1 cellular context compared by ENCODE assay signal in the genomic region with DNA sequence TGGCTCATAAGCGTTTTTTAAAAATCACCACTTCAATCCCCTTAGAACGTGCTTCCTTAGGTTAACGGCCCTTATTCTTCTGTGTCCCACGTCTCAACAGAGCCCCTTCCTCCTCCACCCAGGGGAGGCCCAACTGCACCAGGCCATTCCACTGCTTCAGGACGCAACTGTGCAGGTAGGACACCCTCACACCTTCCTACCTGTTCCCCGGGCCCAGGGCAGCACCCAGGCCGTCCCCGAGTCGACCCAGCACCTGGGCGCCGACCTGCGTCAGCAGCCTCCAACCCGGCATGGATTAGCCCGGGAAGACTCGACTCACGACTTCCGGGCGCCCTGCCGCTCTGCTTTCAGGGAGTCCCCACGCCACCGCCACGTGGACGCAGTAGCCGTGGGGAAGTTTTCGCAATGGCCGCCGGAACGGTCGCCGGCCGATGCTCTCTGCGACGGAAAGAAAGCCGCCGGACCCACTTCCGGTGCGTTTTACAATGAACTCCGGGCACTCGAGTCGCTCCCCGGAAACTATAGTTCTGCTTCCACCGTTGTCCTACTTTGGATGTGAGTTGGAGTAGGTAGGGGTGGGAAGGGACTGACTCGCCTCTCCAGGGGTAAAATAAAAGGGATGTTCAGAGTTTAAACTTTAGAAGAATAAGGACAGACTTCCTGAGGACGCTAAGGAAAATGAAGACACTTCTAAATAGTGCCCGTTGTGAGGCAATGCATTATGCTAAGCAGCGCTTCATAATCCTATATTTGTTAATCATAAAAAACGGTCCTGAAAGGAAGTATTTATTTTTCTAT.
TF ChIP-seq lines count a peak whose summit lies in the region.

TSS of gene MRPL3 (minus strand) at position 442 of the 798 bp plus-strand sequence. CDS start at position 292, 150 bp downstream.

TF ChIP-seq in liver, 16 proteins besides CTCF, POLR2A, EP300 and RAD21 (continued from another document):
- TF ChIP-seq REST (IDR thresholded peaks at IDR 0.05): peak; percentile 77
- TF ChIP-seq HNF4G (IDR thresholded peaks at IDR 0.05): no peak
- peak; percentile 39 for TF ChIP-seq SP1 (IDR thresholded peaks at IDR 0.05)
- TF ChIP-seq ZBTB33 (IDR thresholded peaks at IDR 0.05): peak; percentile 51
- no peak for TF ChIP-seq JUND (IDR thresholded peaks at IDR 0.05)
- peak; percentile 49 to 60 for TF ChIP-seq RXRA (IDR thresholded peaks at IDR 0.05)
- TF ChIP-seq YY1 (IDR thresholded peaks at IDR 0.05): peak; percentile 98
- peak; percentile 39 to 48 for TF ChIP-seq HNF4A (conservative IDR thresholded peaks at IDR 0.05)
- peak; percentile 58 for TF ChIP-seq TAF1 (conservative IDR thresholded peaks at IDR 0.05)
- TF ChIP-seq NR2F2 (IDR thresholded peaks at IDR 0.05): no peak
- TF ChIP-seq GABPA (IDR thresholded peaks at IDR 0.05 in 1 of 2, conservative IDR thresholded peaks at IDR 0.05 in 1 of 2): peak; percentile 98 to 99
- no peak for TF ChIP-seq FOXA2 (IDR thresholded peaks at IDR 0.05)
TF ChIP-seq in liver: peak in this region for 11.
